12 cellular contexts compared by ENCODE assay signal in genomic region chr9:36935332-36935731, GRCh38.
A peak's percentile ranks its signal among the peaks of the same experiment; 100 is the strongest.
DNase-seq lines count a peak whose midpoint lies in the region; ATAC-seq, FAIRE-seq and TF ChIP-seq lines count a peak whose summit lies in the region.
"Had no signal": no experiment of that assay in that cellular context is flagged by ENCODE, and none has a peak within 500 bp of the region (broad histone marks: within the 10 kb centered on the region; RNA-seq: fewer than 3 reads in every experiment).

No MANE protein-coding gene starts in this region.

- ATAC-seq in GM19043 (IDR thresholded peaks at IDR 0.05; ENCODE audit: low read depth, unreplicated experiment): peak; percentile 20
- peak; percentile 31 for ATAC-seq in HG02763 (IDR thresholded peaks at IDR 0.05; ENCODE audit: unreplicated experiment)
- peak; percentile 29 for ATAC-seq in HG03558 (IDR thresholded peaks at IDR 0.05; ENCODE audit: extremely low read depth, unreplicated experiment)

- peak; percentile 38 for FAIRE-seq in GM12892 (lab: Jason Lieb, UNC)

- DNase-seq in GM12892 (ENCODE audit: insufficient read length) (no peak), NCI-H226 (no peak), AML-193 (lab: John Stamatoyannopoulos, UW) (no peak), kidney glomerular epithelial cell (lab: John Stamatoyannopoulos, UW) (no peak)
- DNase-seq in stimulated activated CD4-positive, alpha-beta T cell treated with anti-CD3 and anti-CD28 coated beads, Interleukin-2, amount 100 ng/mL, for 24 hours: no peak
- DNase-seq: DMS79, esophagus squamous epithelium, H9, MG63 had no signal

- no peak for TF ChIP-seq POLR2A in GM12892 (IDR thresholded peaks at IDR 0.05; ENCODE audit: low read depth, low read length)
